ENCODE assay signal across 7 cellular contexts in genomic region chr5:52948418-52949076, GRCh38. TPM values are rescaled to one million over a fixed set of nuclear protein-coding genes. Genes with fewer than 3 reads are reported as not detected.
DNase-seq lines count a peak whose midpoint lies in the region; ATAC-seq and TF ChIP-seq lines count a peak whose summit lies in the region.

No MANE protein-coding gene starts in this region.

- H3K4me1 ChIP-seq in Loucy (ENCODE audit: insufficient read depth, low read length, poor library complexity, severe bottlenecking) = peaks cover 22% of the 10 kb centered on the region
- peaks cover 0 to 29% (median 6%) of the 10 kb centered on the region in 12 donors for H3K4me1 ChIP-seq in heart left ventricle

- peak; percentile 67 to 96 (median 90) for ATAC-seq in heart left ventricle

- H3K9me3 Mint-ChIP-seq in activated naive CD8-positive, alpha-beta T cell (ENCODE audit: low read depth) = no peaks in the 10 kb centered on the region

- no peak for TF ChIP-seq POLR2A in heart left ventricle (IDR thresholded peaks at IDR 0.05)

- intact Hi-C loops in heart left ventricle (cut with DNase I) = loop anchor here in 8 of 10 donors (1.0 to 5.0 kb wide), 3 partner anchors 148 to 1274 kb away; no protein-coding TSS in a partner anchor

- H3K79me2 ChIP-seq in Loucy (ENCODE audit: insufficient read depth, low read length) = no peaks in the 10 kb centered on the region

- H3K9me2 ChIP-seq in Loucy (replicated peaks; ENCODE audit: low read depth, low read length) = no peaks in the 10 kb centered on the region

- H3K27me3 ChIP-seq in Loucy (ENCODE audit: insufficient read depth, low read length, poor library complexity, severe bottlenecking) (no peaks in the 10 kb centered on the region), heart left ventricle (no peaks in the 10 kb centered on the region)

- no peak overlapping the region for H3K27ac ChIP-seq in SK-N-MC
- peak overlapping the region in 3 of 12 donors; percentile 19 to 60 (median 38) for H3K27ac ChIP-seq in heart left ventricle

- H4K20me1 ChIP-seq in Loucy (ENCODE audit: insufficient read depth, low read length, poor library complexity, severe bottlenecking) = no peaks in the 10 kb centered on the region

- no peaks in the 10 kb centered on the region for H3K36me3 Mint-ChIP-seq in activated naive CD8-positive, alpha-beta T cell

- H3K4me3 Mint-ChIP-seq in activated naive CD8-positive, alpha-beta T cell = peak overlapping the region; percentile 12

- peak; percentile 72 for TF ChIP-seq CTCF in GM12873 (IDR thresholded peaks at IDR 0.05; ENCODE audit: insufficient read depth, low read depth, low read length, missing control alignments)
- peak; percentile 96 for TF ChIP-seq CTCF in Loucy (conservative IDR thresholded peaks at IDR 0.05; ENCODE audit: low read length)
- TF ChIP-seq CTCF in heart left ventricle (IDR thresholded peaks at IDR 0.05) = peak; percentile 59 to 79 (median 76)

- H3K4me2 ChIP-seq in Loucy (ENCODE audit: low read depth, low read length, poor library complexity, severe bottlenecking) = no peak overlapping the region

- peaks cover 16% of the 10 kb centered on the region for H3K4me1 Mint-ChIP-seq in activated naive CD8-positive, alpha-beta T cell (ENCODE audit: low read depth)

- peak overlapping the region; percentile 78 for H2AFZ ChIP-seq in Loucy (ENCODE audit: low read length)

- no peak overlapping the region for H3K9ac ChIP-seq in Loucy (ENCODE audit: low read depth, low read length, poor library complexity, severe bottlenecking)
- no peak overlapping the region for H3K9ac ChIP-seq in SK-N-MC (ENCODE audit: insufficient read length)

- H3K9me3 ChIP-seq in Loucy (ENCODE audit: insufficient read depth, low read depth, low read length) = no peaks in the 10 kb centered on the region
- H3K9me3 ChIP-seq in SK-N-MC (ENCODE audit: low read depth, low read length) = no peaks in the 10 kb centered on the region
- no peaks in the 10 kb centered on the region for H3K9me3 ChIP-seq in heart left ventricle

- 29 to 51% (median 47%) methylated on average over 1 of the region's 1 CpG for WGBS in heart left ventricle, 4 donors

- H3K4me3 ChIP-seq in Loucy (ENCODE audit: low read length, poor library complexity, severe bottlenecking) (no peak overlapping the region), SK-N-MC (no peak overlapping the region), heart left ventricle (no peak overlapping the region)

- H3K27ac Mint-ChIP-seq in activated naive CD8-positive, alpha-beta T cell = no peak overlapping the region

- H3F3A ChIP-seq in Loucy (ENCODE audit: low read depth) = no peaks in the 10 kb centered on the region

- H3K27me3 Mint-ChIP-seq in activated naive CD8-positive, alpha-beta T cell = no peaks in the 10 kb centered on the region

- no peaks in the 10 kb centered on the region for H3K36me3 ChIP-seq in Loucy (ENCODE audit: insufficient read depth, low read length)
- no peaks in the 10 kb centered on the region for H3K36me3 ChIP-seq in SK-N-MC (ENCODE audit: insufficient read depth, low read length)
- H3K36me3 ChIP-seq in heart left ventricle = peaks cover 0 to 80% (median 14%) of the 10 kb centered on the region in 9 donors

- peak; percentile 90 for DNase-seq in HCEC 1CT
- peak; percentile 42 for DNase-seq in SK-N-MC (ENCODE audit: low read depth, low spot score)
- peak in 4 of 5 donors; percentile 27 to 47 (median 36) for DNase-seq in heart left ventricle
- DNase-seq in renal cortical epithelial cell (ENCODE audit: low read depth) = peak; percentile 83

RNA-seq across cellular contexts. Expression of gene ITGA2, which starts 40.6 kb away (rescaled TPM):
- total RNA-seq in heart left ventricle (10 to 100 TPM in 1 of 9 donors, 1 to 10 TPM in 3, under 1 TPM in 5; 0.25 to 10.7 (median 1.00) TPM), renal cortical epithelial cell (21.3 and 54.2 TPM in 2 replicates)
- polyA plus RNA-seq in heart left ventricle = 1 to 10 TPM in 1 of 2 donors, under 1 TPM in 1; 0.23 to 1.9 TPM

Comparison
In these comparisons a context has a peak if more than half of its experiments do, and no peak if none do; other contexts are left out.
1. DNase-seq: peak in every context shown above with its lines; median percentile 90 in HCEC 1CT; 83 in renal cortical epithelial cell; 42 in SK-N-MC; 36 in heart left ventricle.